Comparison of ENCODE assay signal across 1 cellular context in genomic region chr10:114043532-114044250, GRCh38.
TF ChIP-seq lines count a peak whose summit lies in the region.

Gene ADRB1 (plus strand): TSS chr10:114043866. CDS start chr10:114044133, 267 bp downstream.

TF ChIP-seq in GM23338, 12 proteins besides CTCF, POLR2A, EP300 and RAD21:
- TF ChIP-seq REST (IDR thresholded peaks at IDR 0.05; ENCODE audit: unreplicated experiment) (no peak), ZNF462 (CRISPR knock-in tag; IDR thresholded peaks at IDR 0.05) (no peak), CREB1 (CRISPR knock-in tag; IDR thresholded peaks at IDR 0.05; ENCODE audit: low read depth) (peak; percentile 50; the same call in 1 of the 2 replicates)
